8 cellular contexts compared by ENCODE assay signal in the genomic region with DNA sequence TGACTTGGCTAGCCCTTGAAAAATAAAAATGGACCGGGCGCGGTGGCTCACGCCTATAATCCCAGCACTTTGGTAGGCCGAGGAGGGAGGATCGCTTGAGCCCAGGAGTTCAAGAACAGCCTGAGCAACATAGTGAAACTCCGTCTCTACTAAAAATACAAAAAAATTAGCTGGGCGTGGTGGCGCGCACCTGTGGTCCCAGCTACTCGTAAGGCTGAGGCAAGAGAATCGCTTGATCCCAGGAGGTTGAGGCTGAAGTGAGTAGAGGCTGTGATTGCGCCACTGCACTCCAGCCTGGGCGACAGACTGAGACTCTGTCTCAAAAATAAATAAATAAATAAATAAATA. TPM values are rescaled to one million over a fixed set of nuclear protein-coding genes. Genes with fewer than 3 reads are reported as not detected.
DNase-seq lines count a peak whose midpoint lies in the region; ATAC-seq and TF ChIP-seq lines count a peak whose summit lies in the region.
"Not testable (repeated sequence)": the region's sequence is repeated elsewhere in the genome, so short reads cannot be mapped to it uniquely, and the experiment has no call there.

No MANE protein-coding gene starts in this region.

- not testable (repeated sequence) for H3K9ac ChIP-seq in SU-DHL-6 (ENCODE audit: low read length); mammary epithelial cell (ENCODE audit: insufficient read depth, low read length); neural cell (ENCODE audit: low read length)

- not testable (repeated sequence) for H3F3A ChIP-seq in SU-DHL-6 (ENCODE audit: insufficient read depth); neural cell (ENCODE audit: insufficient read depth, low read length, poor library complexity, severe bottlenecking)

- H3K4me2 ChIP-seq in SU-DHL-6 (ENCODE audit: low read depth, low read length, poor library complexity, severe bottlenecking): peak overlapping the region; percentile 95
- H3K4me2 ChIP-seq in mammary epithelial cell (ENCODE audit: insufficient read depth, low read depth, low read length); neural cell (ENCODE audit: low read length): not testable (repeated sequence)

- ATAC-seq in GM19455 (IDR thresholded peaks at IDR 0.05; ENCODE audit: unreplicated experiment) (peak; percentile 21), HG03442 (IDR thresholded peaks at IDR 0.05; ENCODE audit: unreplicated experiment) (peak; percentile 7)
- not testable (repeated sequence) for ATAC-seq in right cardiac atrium; stimulated activated naive B cell treated with anti-CD40 and anti-IgM and Interleukin-4, amounts not matched to agents 10 μg/mL and 1 μg/mL and 100 μg/mL, for 72 hours (replicated peaks)

- TF ChIP-seq RAD21 in neural cell (conservative IDR thresholded peaks at IDR 0.05): not testable (repeated sequence)

- not testable (repeated sequence) for H4K20me1 ChIP-seq in SU-DHL-6 (ENCODE audit: low read depth, low read length); mammary epithelial cell (ENCODE audit: insufficient read depth, low read length); neural cell (ENCODE audit: insufficient read depth)

- H3K4me1 Mint-ChIP-seq in stimulated activated naive B cell treated with anti-CD40 and anti-IgM and Interleukin-4, amounts not matched to agents 10 μg/mL and 1 μg/mL and 100 μg/mL, for 72 hours: peaks cover 14 to 23% of the 10 kb centered on the region in 2 donors

- not testable (repeated sequence) for H3K27me3 ChIP-seq in SU-DHL-6 (ENCODE audit: low read length); mammary epithelial cell (ENCODE audit: insufficient read depth, low read length); right cardiac atrium (ENCODE audit: control insufficient read depth, insufficient read depth); neural cell (ENCODE audit: insufficient read depth, low read depth, low read length)

- intact Hi-C loops in mammary epithelial cell (cut with micrococcal nuclease); right cardiac atrium (cut with DNase I): not testable (repeated sequence)

- WGBS in mammary epithelial cell (ENCODE audit: low coverage, missing lambda C conversion rate): 92% methylated on average over 13 of the region's 14 CpGs
- 85% methylated on average over 14 of the region's 14 CpGs for WGBS in right cardiac atrium

- H3K4me3 ChIP-seq in AG10803 (ENCODE audit: low read length) (peak overlapping the region; percentile 87; the same call in 1 of the 2 replicates), right cardiac atrium (ENCODE audit: low read length) (peak overlapping the region; percentile 99)
- H3K4me3 ChIP-seq in SU-DHL-6 (ENCODE audit: insufficient read depth, low read length, poor library complexity, severe bottlenecking); mammary epithelial cell (replicated peaks in 1 of 3; ENCODE audit: insufficient read depth in 1 of 3, low read depth in 2 of 3, low read length in 3 of 3); neural cell (ENCODE audit: low read length): not testable (repeated sequence)

- not testable (repeated sequence) for H3K27me3 Mint-ChIP-seq in stimulated activated naive B cell treated with anti-CD40 and anti-IgM and Interleukin-4, amounts not matched to agents 10 μg/mL and 1 μg/mL and 100 μg/mL, for 72 hours

- not testable (repeated sequence) for DNase-seq in AG10803 (ENCODE audit: low read depth); mammary epithelial cell; right cardiac atrium; stimulated activated naive B cell treated with anti-CD40 and anti-IgM and Interleukin-4, amounts not matched to agents 10 μg/mL and 1 μg/mL and 100 μg/mL, for 72 hours

- not testable (repeated sequence) for H3K9me3 Mint-ChIP-seq in stimulated activated naive B cell treated with anti-CD40 and anti-IgM and Interleukin-4, amounts not matched to agents 10 μg/mL and 1 μg/mL and 100 μg/mL, for 72 hours

- not testable (repeated sequence) for H3K36me3 ChIP-seq in SU-DHL-6 (ENCODE audit: low read length); mammary epithelial cell (ENCODE audit: insufficient read depth, low read length); neural cell (ENCODE audit: insufficient read depth, low read length)

- in situ Hi-C loops in mammary epithelial cell (cut with MboI; ENCODE audit: low sequenced_read_pairs in 2 of 2): loop anchor here in 1 of 2 donors (25.0 kb wide), 1 partner anchor 329 kb away; no protein-coding TSS in a partner anchor

- peaks cover 8 to 14% of the 10 kb centered on the region in 2 donors for H3K36me3 Mint-ChIP-seq in stimulated activated naive B cell treated with anti-CD40 and anti-IgM and Interleukin-4, amounts not matched to agents 10 μg/mL and 1 μg/mL and 100 μg/mL, for 72 hours

- not testable (repeated sequence) for H3K27ac ChIP-seq in SU-DHL-6 (ENCODE audit: low read depth, low read length); right cardiac atrium (ENCODE audit: low read length); neural cell (ENCODE audit: low read length)
- peak overlapping the region; percentile 99 for H3K27ac ChIP-seq in mammary epithelial cell (ENCODE audit: insufficient read depth, low read depth, low read length)

- peaks cover 18% of the 10 kb centered on the region for H3K4me1 ChIP-seq in mammary epithelial cell (ENCODE audit: insufficient read depth, low read length)
- not testable (repeated sequence) for H3K4me1 ChIP-seq in right cardiac atrium (ENCODE audit: control insufficient read depth, insufficient read depth, low read length)

- H3K27ac Mint-ChIP-seq in stimulated activated naive B cell treated with anti-CD40 and anti-IgM and Interleukin-4, amounts not matched to agents 10 μg/mL and 1 μg/mL and 100 μg/mL, for 72 hours: peak overlapping the region; percentile 66

- not testable (repeated sequence) for H3K9me3 ChIP-seq in SU-DHL-6 (ENCODE audit: insufficient read depth, low read length); mammary epithelial cell (replicated peaks; ENCODE audit: insufficient read depth, low read length); right cardiac atrium (ENCODE audit: control insufficient read depth, low read length); neural cell (ENCODE audit: low read length)

- H3K9me2 ChIP-seq in SU-DHL-6 (replicated peaks; ENCODE audit: insufficient read depth, low read length); neural cell (ENCODE audit: insufficient read depth, low read length): not testable (repeated sequence)

- not testable (repeated sequence) for BruUV-seq in mammary epithelial cell (replicated peaks; lab: Mats Ljungman, UMichigan)

- peaks cover 20% of the 10 kb centered on the region for H3K79me2 ChIP-seq in SU-DHL-6 (ENCODE audit: insufficient read depth, low read length)
- peaks cover 38% of the 10 kb centered on the region for H3K79me2 ChIP-seq in mammary epithelial cell (ENCODE audit: insufficient read depth, low read length)
- H3K79me2 ChIP-seq in neural cell (replicated peaks; ENCODE audit: insufficient read depth, low read length): peaks cover 34% of the 10 kb centered on the region

- peak overlapping the region; percentile 25 to 94 for H3K4me3 Mint-ChIP-seq in stimulated activated naive B cell treated with anti-CD40 and anti-IgM and Interleukin-4, amounts not matched to agents 10 μg/mL and 1 μg/mL and 100 μg/mL, for 72 hours

- TF ChIP-seq EP300 in neural cell (conservative IDR thresholded peaks at IDR 0.05; ENCODE audit: poor library complexity, severe bottlenecking): not testable (repeated sequence)

- peak overlapping the region; percentile 75 for H2AFZ ChIP-seq in SU-DHL-6 (ENCODE audit: low read depth, low read length, severe bottlenecking)
- peak overlapping the region; percentile 60 for H2AFZ ChIP-seq in mammary epithelial cell (ENCODE audit: low read depth, low read length)
- peak overlapping the region; percentile 23 for H2AFZ ChIP-seq in neural cell (ENCODE audit: low read depth, low read length)

- TF ChIP-seq CTCF in AG10803 (conservative IDR thresholded peaks at IDR 0.05; ENCODE audit: low read length); SU-DHL-6 (IDR thresholded peaks at IDR 0.05; ENCODE audit: insufficient read depth, low read length, poor library complexity, severe bottlenecking); mammary epithelial cell (conservative IDR thresholded peaks at IDR 0.05 in 1 of 2, IDR thresholded peaks at IDR 0.05 in 1 of 2; ENCODE audit: extremely low read depth in 1 of 2, insufficient read depth in 1 of 2, low read depth in 1 of 2, low read length in 2 of 2); neural cell (IDR thresholded peaks at IDR 0.05; ENCODE audit: poor library complexity, severe bottlenecking): not testable (repeated sequence)

- dilution Hi-C loops in mammary epithelial cell (cut with HindIII; ENCODE audit: low sequenced_read_pairs): not testable (repeated sequence)

- CTCF ChIA-PET in mammary epithelial cell (lab: Charles Lee; ENCODE audit: low non-redundant PET): not testable (repeated sequence)

RNA-seq across cellular contexts. Expression of gene TTC1, which starts 0.4 kb away (rescaled TPM):
- total RNA-seq in mammary epithelial cell (10 to 100 TPM; 41.8 to 46.8 TPM), right cardiac atrium (100 to 1,000 TPM in 1 of 4 donors, 10 to 100 TPM in 3; 79.0 to 107 (median 86.8) TPM)
- polyA plus RNA-seq in mammary epithelial cell (33.0 TPM), right cardiac atrium (133 TPM), neural cell (71.6 and 74.0 TPM in 2 replicates)
- polyA minus RNA-seq in mammary epithelial cell (18.9 TPM), neural cell (54.8 and 64.6 TPM in 2 replicates)

Comparison
In these comparisons a context has a peak if more than half of its experiments do, and no peak if none do; other contexts are left out.
1. H2AFZ ChIP-seq: peak in every context shown above with its lines; median percentile 75 in SU-DHL-6; 60 in mammary epithelial cell; 23 in neural cell.